ENCODE assay signal across 14 cellular contexts in genomic region chr10:132272061-132272766, GRCh38. TPM values are rescaled to one million over a fixed set of nuclear protein-coding genes. Genes with fewer than 3 reads are reported as not detected.
DNase-seq lines count a peak whose midpoint lies in the region; ATAC-seq and TF ChIP-seq lines count a peak whose summit lies in the region.
"Had no signal": no experiment of that assay in that cellular context is flagged by ENCODE, and none has a peak within 500 bp of the region (broad histone marks: within the 10 kb centered on the region; RNA-seq: fewer than 3 reads in every experiment).

No MANE protein-coding gene starts in this region.

- peak overlapping the region; percentile 66 for H2BK12ac ChIP-seq in neuronal stem cell (ENCODE audit: low read length)

- H2BK120ac ChIP-seq in neuronal stem cell (ENCODE audit: low read depth, low read length) = peak overlapping the region; percentile 24

- H3K18ac ChIP-seq in neuronal stem cell (ENCODE audit: low read length) = peak overlapping the region; percentile 85

- H3K4me3 ChIP-seq in fibroblast of the aortic adventitia (ENCODE audit: low read depth, low read length) (no peak overlapping the region), neuronal stem cell (ENCODE audit: low read length in 2 of 2) (no peak overlapping the region)
- H3K4me3 ChIP-seq: smooth muscle cell, upper lobe of left lung had no signal

- no peak overlapping the region for H4K8ac ChIP-seq in neuronal stem cell (ENCODE audit: low read depth, low read length)

- peaks cover 16% of the 10 kb centered on the region in 2 donors for H3K4me1 ChIP-seq in neuronal stem cell (ENCODE audit: control insufficient read depth in 2 of 2, insufficient read depth in 1 of 2, low read depth in 1 of 2, low read length in 2 of 2)

- H3K4ac ChIP-seq in neuronal stem cell (ENCODE audit: low read length) = no peak overlapping the region

- no peak overlapping the region for H4K91ac ChIP-seq in neuronal stem cell (ENCODE audit: low read depth, low read length, poor library complexity)

- peak overlapping the region; percentile 56 for H3K23ac ChIP-seq in neuronal stem cell (ENCODE audit: low read depth, low read length, poor library complexity)

- H3K4me2 ChIP-seq in neuronal stem cell (ENCODE audit: insufficient read depth, low read length, poor library complexity, severe bottlenecking) = no peak overlapping the region
- H3K4me2 ChIP-seq: smooth muscle cell had no signal

- H3K79me1 ChIP-seq in neuronal stem cell (ENCODE audit: low read depth, low read length) = no peaks in the 10 kb centered on the region

- H2BK5ac ChIP-seq in neuronal stem cell (ENCODE audit: low read length) = peak overlapping the region; percentile 54

- TF ChIP-seq CTCF in fibroblast of the aortic adventitia (IDR thresholded peaks at IDR 0.05; ENCODE audit: insufficient read depth, low read length) = no peak

- peak overlapping the region; percentile 44 for H3K27ac ChIP-seq in angular gyrus (ENCODE audit: low read depth, low read length)
- H3K27ac ChIP-seq in neuronal stem cell (replicated peaks; ENCODE audit: low read length) = no peak overlapping the region
- H3K27ac ChIP-seq: upper lobe of left lung had no signal

- H3K9ac ChIP-seq in neuronal stem cell (ENCODE audit: low read depth, low read length, poor library complexity) = no peak overlapping the region

- H3K36me3 ChIP-seq in neuronal stem cell (replicated peaks in 1 of 2; ENCODE audit: control insufficient read depth in 2 of 2, insufficient read depth in 2 of 2, low read length in 2 of 2) = no peaks in the 10 kb centered on the region
- H3K36me3 ChIP-seq: upper lobe of left lung had no signal

- H3K14ac ChIP-seq in neuronal stem cell (ENCODE audit: low read length) = peak overlapping the region; percentile 94

- peaks cover 0 to 2% of the 10 kb centered on the region in 2 donors for H3K9me3 ChIP-seq in neuronal stem cell (replicated peaks in 1 of 2; ENCODE audit: control insufficient read depth in 2 of 2, insufficient read depth in 1 of 2, low read depth in 1 of 2, low read length in 2 of 2)
- H3K9me3 ChIP-seq: upper lobe of left lung had no signal

- peak overlapping the region; percentile 62 for H2BK15ac ChIP-seq in neuronal stem cell (ENCODE audit: low read length)

- ATAC-seq in HG02759 (IDR thresholded peaks at IDR 0.05; ENCODE audit: unreplicated experiment) = no peak
- ATAC-seq: activated CD8-positive, alpha-beta T cell treated with anti-CD3 and anti-CD28 coated beads, Interleukin-2, amount 10 ng/mL, durations not matched to agents 7 days and 5 days had no signal

- H2AFZ ChIP-seq in neuronal stem cell (ENCODE audit: low read length) = peak overlapping the region; percentile 48

- H2AK5ac ChIP-seq in neuronal stem cell (ENCODE audit: low read depth, low read length) = peak overlapping the region; percentile 96

- H3K27me3 ChIP-seq in neuronal stem cell (ENCODE audit: control insufficient read depth in 3 of 3, insufficient read depth in 3 of 3, low read depth in 1 of 3, low read length in 3 of 3) = no peaks in the 10 kb centered on the region
- H3K27me3 ChIP-seq: upper lobe of left lung had no signal

- peak; percentile 72 for DNase-seq in AG08395 (ENCODE audit: low spot score)
- DNase-seq in fibroblast of the aortic adventitia (ENCODE audit: low read depth) = peak; percentile 65
- no peak for DNase-seq in neuronal stem cell (ENCODE audit: low spot score)
- DNase-seq in NCI-H2107 (lab: John Stamatoyannopoulos, UW) = no peak
- DNase-seq in activated gamma-delta T cell (lab: John Stamatoyannopoulos, UW) = no peak
- DNase-seq in SKM-1 treated with dmso at 0.1 percent for 144 hours (lab: John Stamatoyannopoulos, UW; ENCODE audit: unreplicated experiment) = no peak
- DNase-seq: activated CD8-positive, alpha-beta T cell treated with anti-CD3 and anti-CD28 coated beads, Interleukin-2, amount 10 ng/mL, durations not matched to agents 7 days and 5 days; DND-41; KBM-7; NCI-H526 treated with DMSO at 0.1 percent for 48 hours had no signal

- no CpG with 5 or more reads among the region's 35 CpGs for WGBS in neuronal stem cell (ENCODE audit: extremely low coverage in 2 of 2, insufficient read length in 2 of 2, insufficient replicate concordance in 1 of 2), 2 donors

RNA-seq across cellular contexts. Expression of gene STK32C, which starts 35.5 kb away (rescaled TPM):
- 6.7 and 8.4 TPM in 2 replicates for total RNA-seq in fibroblast of the aortic adventitia (ENCODE audit: low replicate concordance)
- 20.6 TPM for polyA plus RNA-seq in neuronal stem cell (2013, experiment 1 of 2)
- polyA plus RNA-seq in neuronal stem cell (2013, experiment 2 of 2) = 21.2 TPM

RNA-seq across cellular contexts. Expression of gene LRRC27, which starts 59.8 kb away (rescaled TPM):
- 12.0 and 24.1 TPM in 2 replicates for total RNA-seq in fibroblast of the aortic adventitia (ENCODE audit: low replicate concordance)
- polyA plus RNA-seq in neuronal stem cell (2013, experiment 1 of 2) = 12.6 TPM
- 11.2 TPM for polyA plus RNA-seq in neuronal stem cell (2013, experiment 2 of 2)

Comparison
In these comparisons a context has a peak if more than half of its experiments do, and no peak if none do; other contexts are left out.
1. DNase-seq: peak in AG08395 (single experiment) and fibroblast of the aortic adventitia (single experiment); none in neuronal stem cell (single experiment), NCI-H2107 (single experiment), activated gamma-delta T cell (single experiment) and SKM-1 treated with dmso at 0.1 percent for 144 hours (single experiment).